Comparison of ENCODE assay signal across 11 cellular contexts in the genomic region with DNA sequence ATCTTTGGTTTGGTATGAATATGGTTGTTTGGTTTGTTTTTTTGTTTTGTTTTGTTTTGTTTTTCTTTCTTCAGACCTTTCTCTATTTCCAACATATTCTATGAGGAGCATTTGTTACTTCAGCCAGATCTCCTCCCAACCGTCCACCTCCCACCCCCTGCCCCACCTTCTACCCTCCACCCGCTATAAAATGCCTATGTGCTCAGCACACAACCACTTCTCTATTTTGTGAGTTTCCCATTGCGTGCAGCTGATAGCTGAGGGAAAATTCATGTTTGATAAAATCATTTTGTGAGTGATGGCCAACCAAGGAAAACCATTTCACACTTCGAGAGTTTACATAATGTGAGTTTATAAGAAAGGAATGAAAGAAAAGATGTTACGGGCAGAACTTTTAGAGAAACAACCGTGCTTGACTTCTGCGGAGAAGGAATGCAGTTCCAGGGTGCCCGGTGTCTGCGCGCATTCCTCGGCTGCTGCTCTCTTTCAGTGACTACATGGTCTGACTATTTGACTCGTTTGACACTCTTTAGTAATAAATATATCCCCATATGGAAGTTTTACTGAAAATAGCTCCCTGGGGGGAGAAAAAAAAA.
DNase-seq lines count a peak whose midpoint lies in the region; ATAC-seq and TF ChIP-seq lines count a peak whose summit lies in the region.
"Had no signal": no experiment of that assay in that cellular context is flagged by ENCODE, and none has a peak within 500 bp of the region (broad histone marks: within the 10 kb centered on the region; RNA-seq: fewer than 3 reads in every experiment).

No MANE protein-coding gene starts in this region.

- DNase-seq in cardiac muscle cell (ENCODE audit: low read depth in 1 of 2, low spot score in 1 of 2) (peak; percentile 42 to 65), cardiac septum (ENCODE audit: low spot score) (no peak), chondrocyte (ENCODE audit: low spot score) (peak; percentile 92), mesenchymal stem cell (peak; percentile 79), aorta (peak; percentile 66 to 84), NOMO-1 (lab: John Stamatoyannopoulos, UW; ENCODE audit: unreplicated experiment in 2 of 2) (no peak), NCI-H2029 (lab: John Stamatoyannopoulos, UW) (no peak)
- no peak for DNase-seq in activated T-cell treated with anti-CD3 and anti-CD28 coated beads, Interleukin-2, amount 50 U/mL, for 24 hours
- DNase-seq: glutamatergic neuron had no signal

- no peak overlapping the region for H3K14ac ChIP-seq in mesenchymal stem cell (ENCODE audit: low read length in 2 of 2)

- H3K9ac ChIP-seq in mesenchymal stem cell (ENCODE audit: low read length): peak overlapping the region; percentile 34

- H3K27me3 ChIP-seq in cardiac muscle cell (no peaks in the 10 kb centered on the region), mesenchymal stem cell (ENCODE audit: control insufficient read depth in 1 of 2, insufficient read depth in 1 of 2, low read length in 2 of 2) (no peaks in the 10 kb centered on the region), aorta (ENCODE audit: control insufficient read depth in 1 of 2, insufficient read depth in 2 of 2, low read length in 1 of 2) (no peaks in the 10 kb centered on the region)
- H3K27me3 ChIP-seq: tibial nerve had no signal

- peaks cover 5% of the 10 kb centered on the region for H3K9me3 Mint-ChIP-seq in chondrocyte (ENCODE audit: low read depth)
- H3K9me3 Mint-ChIP-seq in activated T-cell treated with anti-CD3 and anti-CD28 coated beads, Interleukin-2, amount 50 U/mL, for 24 hours: no peaks in the 10 kb centered on the region
- H3K9me3 Mint-ChIP-seq: central memory CD8-positive, alpha-beta T cell had no signal

- H4K8ac ChIP-seq in mesenchymal stem cell (ENCODE audit: low read length): no peak overlapping the region

- no peak for TF ChIP-seq CTCF in cardiac muscle cell (IDR thresholded peaks at IDR 0.05; ENCODE audit: low read depth, low read length)
- no peak for TF ChIP-seq CTCF in chondrocyte (IDR thresholded peaks at IDR 0.05)

- H3K4ac ChIP-seq in mesenchymal stem cell (ENCODE audit: low read depth in 1 of 2, low read length in 2 of 2): no peak overlapping the region

- H3K27ac ChIP-seq in cardiac muscle cell (peak overlapping the region; percentile 35), mesenchymal stem cell (ENCODE audit: low read length, poor library complexity, severe bottlenecking) (peak overlapping the region; percentile 100), aorta (ENCODE audit: low read depth in 1 of 2, low read length in 2 of 2) (peak overlapping the region; percentile 41 to 71)
- H3K27ac ChIP-seq: tibial nerve had no signal

- H3K79me1 ChIP-seq in mesenchymal stem cell (replicated peaks; ENCODE audit: low read length, poor library complexity, severe bottlenecking): no peaks in the 10 kb centered on the region

- H3K27ac Mint-ChIP-seq in chondrocyte (ENCODE audit: unreplicated experiment): peak overlapping the region; percentile 99
- no peak overlapping the region for H3K27ac Mint-ChIP-seq in activated T-cell treated with anti-CD3 and anti-CD28 coated beads, Interleukin-2, amount 50 U/mL, for 24 hours

- 0% methylated on average over 6 of the region's 12 CpGs for WGBS in mesenchymal stem cell
- 2 to 4% methylated on average over 12 of the region's 12 CpGs for WGBS in aorta, 2 donors

- peak overlapping the region; percentile 29 for H3K4me2 ChIP-seq in mesenchymal stem cell (ENCODE audit: low read length, poor library complexity, severe bottlenecking)

- H2AFZ ChIP-seq in mesenchymal stem cell (ENCODE audit: low read depth, low read length): no peak overlapping the region

- H3K4me1 Mint-ChIP-seq in chondrocyte (ENCODE audit: low read depth): peaks cover 63% of the 10 kb centered on the region
- no peaks in the 10 kb centered on the region for H3K4me1 Mint-ChIP-seq in activated T-cell treated with anti-CD3 and anti-CD28 coated beads, Interleukin-2, amount 50 U/mL, for 24 hours (ENCODE audit: low read depth)
- H3K4me1 Mint-ChIP-seq: central memory CD8-positive, alpha-beta T cell had no signal

- H2BK12ac ChIP-seq in mesenchymal stem cell (ENCODE audit: low read length in 2 of 2): no peak overlapping the region

- H3K4me3 Mint-ChIP-seq in chondrocyte (ENCODE audit: unreplicated experiment): peak overlapping the region; percentile 54
- no peak overlapping the region for H3K4me3 Mint-ChIP-seq in activated T-cell treated with anti-CD3 and anti-CD28 coated beads, Interleukin-2, amount 50 U/mL, for 24 hours
- H3K4me3 Mint-ChIP-seq: central memory CD8-positive, alpha-beta T cell had no signal

- H2BK5ac ChIP-seq in mesenchymal stem cell (ENCODE audit: low read depth, low read length, poor library complexity, severe bottlenecking): no peak overlapping the region

- peaks cover 13% of the 10 kb centered on the region for H3K4me1 ChIP-seq in cardiac muscle cell (ENCODE audit: low read depth)
- peaks cover 5% of the 10 kb centered on the region for H3K4me1 ChIP-seq in mesenchymal stem cell (ENCODE audit: control insufficient read depth, insufficient read depth, low read depth, low read length)
- peaks cover 0 to 3% of the 10 kb centered on the region in 2 donors for H3K4me1 ChIP-seq in aorta (ENCODE audit: control insufficient read depth in 1 of 2, insufficient read depth in 2 of 2, low read length in 2 of 2)
- H3K4me1 ChIP-seq: tibial nerve had no signal

- peak; percentile 80 for ATAC-seq in aorta (ENCODE audit: low FRiP score)

- no peaks in the 10 kb centered on the region for H3K27me3 Mint-ChIP-seq in chondrocyte (ENCODE audit: low read depth)
- peaks cover 3% of the 10 kb centered on the region for H3K27me3 Mint-ChIP-seq in activated T-cell treated with anti-CD3 and anti-CD28 coated beads, Interleukin-2, amount 50 U/mL, for 24 hours

- no peak overlapping the region for H2AK5ac ChIP-seq in mesenchymal stem cell (ENCODE audit: low read length, severe bottlenecking)

- H2BK15ac ChIP-seq in mesenchymal stem cell (ENCODE audit: low read depth, poor library complexity, severe bottlenecking): no peak overlapping the region

- H3K9me3 ChIP-seq in cardiac muscle cell (ENCODE audit: low read depth) (no peaks in the 10 kb centered on the region), mesenchymal stem cell (ENCODE audit: control insufficient read depth, low read length) (no peaks in the 10 kb centered on the region), aorta (ENCODE audit: control insufficient read depth, low read length) (no peaks in the 10 kb centered on the region)
- H3K9me3 ChIP-seq: tibial nerve had no signal

- no peaks in the 10 kb centered on the region for H3K36me3 Mint-ChIP-seq in chondrocyte (ENCODE audit: low read depth)
- no peaks in the 10 kb centered on the region for H3K36me3 Mint-ChIP-seq in activated T-cell treated with anti-CD3 and anti-CD28 coated beads, Interleukin-2, amount 50 U/mL, for 24 hours (ENCODE audit: low read depth)

- intact Hi-C loops in cardiac septum (cut with DNase I): no loop called here
- intact Hi-C loops in aorta (cut with DNase I): loop anchor here in 1 of 2 donors (5.0 to 10.0 kb wide), 3 partner anchors 101 to 396 kb away; a partner anchor contains a TSS

- H4K91ac ChIP-seq in mesenchymal stem cell (ENCODE audit: low read length): no peak overlapping the region

- H3K4me3 ChIP-seq in cardiac muscle cell (no peak overlapping the region), mesenchymal stem cell (ENCODE audit: insufficient read depth in 1 of 2, low read depth in 1 of 2, low read length in 2 of 2) (peak overlapping the region in 1 of 2 experiments; percentile 27), aorta (ENCODE audit: low read length in 2 of 2) (no peak overlapping the region)

- H3K23ac ChIP-seq in mesenchymal stem cell (ENCODE audit: low read length in 2 of 2): no peak overlapping the region

- H2BK120ac ChIP-seq in mesenchymal stem cell (ENCODE audit: low read depth, low read length): peak overlapping the region; percentile 37

- no peak overlapping the region for H3K18ac ChIP-seq in mesenchymal stem cell (ENCODE audit: low read depth in 1 of 2, low read length in 2 of 2)

- no peaks in the 10 kb centered on the region for H3K36me3 ChIP-seq in cardiac muscle cell
- H3K36me3 ChIP-seq in mesenchymal stem cell (ENCODE audit: control insufficient read depth in 1 of 2, insufficient read depth in 2 of 2, low read depth in 1 of 2, low read length in 2 of 2): no peaks in the 10 kb centered on the region
- H3K36me3 ChIP-seq in aorta (ENCODE audit: control insufficient read depth in 1 of 2, insufficient read depth in 2 of 2, low read length in 1 of 2): no peaks in the 10 kb centered on the region
- H3K36me3 ChIP-seq: tibial nerve had no signal

Comparison
In these comparisons a context has a peak if more than half of its experiments do, and no peak if none do; other contexts are left out.
1. DNase-seq: peak in cardiac muscle cell (2 of 2), chondrocyte (single experiment), mesenchymal stem cell (single experiment) and aorta (2 of 2); none in cardiac septum (single experiment), activated T-cell treated with anti-CD3 and anti-CD28 coated beads, Interleukin-2, amount 50 U/mL, for 24 hours (single experiment), NOMO-1 (0 of 2) and NCI-H2029 (single experiment).
2. H3K27ac ChIP-seq: peak in every context shown above with its lines; median percentile 100 in mesenchymal stem cell; 56 in aorta; 35 in cardiac muscle cell.